ENCODE assay signal across 8 cellular contexts in the genomic region with DNA sequence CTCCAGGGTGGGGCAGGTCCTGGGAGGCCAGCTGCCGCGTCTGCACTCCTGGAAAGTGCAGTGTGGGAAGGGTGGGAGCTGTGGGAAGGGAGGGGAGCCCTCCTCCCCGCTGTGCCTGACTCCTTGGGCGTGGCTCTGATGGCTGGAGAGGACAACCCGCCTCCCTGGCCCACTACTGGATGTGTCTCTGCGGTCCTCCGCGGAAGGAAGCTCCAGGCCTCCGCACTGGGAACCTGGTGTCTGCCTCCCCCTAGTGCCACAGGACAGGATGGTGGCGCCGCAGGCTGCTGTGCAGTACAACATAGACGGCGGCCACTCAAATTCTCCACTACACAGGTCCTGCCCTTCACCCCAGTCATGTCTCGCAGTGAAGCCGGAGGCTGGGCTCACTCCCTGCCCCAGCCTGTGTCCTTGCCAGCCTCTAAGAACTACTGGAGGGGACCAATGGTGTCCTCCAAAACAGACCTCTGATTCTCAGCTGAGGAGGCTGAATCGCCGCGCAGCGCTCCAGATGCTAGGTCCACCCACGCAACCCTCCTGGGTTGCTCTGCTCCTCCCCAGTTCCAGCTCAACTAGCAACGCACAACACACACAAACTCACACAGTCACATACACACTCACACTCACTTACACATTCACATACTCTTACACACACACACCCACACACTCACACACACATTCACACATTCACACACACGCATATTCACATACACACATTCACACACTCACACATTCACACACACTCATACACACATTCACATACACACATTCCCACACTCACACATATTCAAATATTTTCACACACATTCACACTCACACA. TPM values are rescaled to one million over a fixed set of nuclear protein-coding genes. Genes with fewer than 3 reads are reported as not detected.
DNase-seq lines count a peak whose midpoint lies in the region; ATAC-seq, FAIRE-seq and TF ChIP-seq lines count a peak whose summit lies in the region.

No MANE protein-coding gene starts in this region.

- H4K20me1 ChIP-seq in HepG2 (ENCODE audit: insufficient read depth, low read length): no peaks in the 10 kb centered on the region

- peaks cover 5% of the 10 kb centered on the region for H3K4me1 ChIP-seq in HepG2 (ENCODE audit: insufficient read depth, low read length)

- DNase-seq in activated naive CD4-positive, alpha-beta T cell treated with Interleukin-2 at 50 U/mL for 16 hours: peak; percentile 51
- DNase-seq in activated naive CD4-positive, alpha-beta T cell treated with anti-CD3 and anti-CD28 coated beads, Interleukin-2, amount 50 U/mL, for 16 hours: no peak
- DNase-seq in NCI-H1092 (lab: John Stamatoyannopoulos, UW) (peak; percentile 74), SW480 (ENCODE audit: low spot score) (peak; percentile 92), caudate nucleus (lab: John Stamatoyannopoulos, UW) (peak in 57 of 61 donors; percentile 26 to 90 (median 73)), HepG2 (ENCODE audit: low spot score) (no peak), stromal cell of bone marrow (ENCODE audit: low read depth) (peak; percentile 11)

- no peaks in the 10 kb centered on the region for H3K9me3 ChIP-seq in HepG2 (ENCODE audit: low read length)

- H3K27ac ChIP-seq in caudate nucleus (ENCODE audit: low read depth, low read length) (no peak overlapping the region), HepG2 (ENCODE audit: extremely low read length, insufficient read depth, low read length) (no peak overlapping the region)

- no peak overlapping the region for H2AFZ ChIP-seq in HepG2 (ENCODE audit: low read length)

- no peak overlapping the region for H3K9ac ChIP-seq in HepG2 (ENCODE audit: insufficient read depth, low read depth, low read length)

- H3K27me3 ChIP-seq in HepG2 (ENCODE audit: control insufficient read depth in 1 of 2, insufficient read depth in 2 of 2, low read length in 2 of 2): no peaks in the 10 kb centered on the region; a peak in 2 of 5 replicates

- BruUV-seq in HepG2 (replicated peaks; lab: Mats Ljungman, UMichigan): no TSS peak

- TF ChIP-seq POLR2A in HepG2 (IDR thresholded peaks at IDR 0.05; ENCODE audit: insufficient read depth in 1 of 2, low read depth in 2 of 2, low read length in 2 of 2): no peak

- H3K4me2 ChIP-seq in HepG2 (ENCODE audit: low read depth, low read length): no peak overlapping the region

- peak; percentile 88 for TF ChIP-seq CTCF in HepG2 (CRISPR knock-in tag; IDR thresholded peaks at IDR 0.05)

- intact Hi-C loops in HepG2 (cut with micrococcal nuclease; ENCODE audit: unreplicated experiment): loop anchor here (1.0 kb wide), 1 partner anchor 383 kb away; no protein-coding TSS in a partner anchor

- no peaks in the 10 kb centered on the region for H3K79me2 ChIP-seq in HepG2 (ENCODE audit: insufficient read depth, low read length)

- TF ChIP-seq EP300 in HepG2 (IDR thresholded peaks at IDR 0.05; ENCODE audit: low read depth in 2 of 2, low read length in 2 of 2): no peak
- TF ChIP-seq EP300 in HepG2 (CRISPR knock-in tag; IDR thresholded peaks at IDR 0.05; ENCODE audit: borderline replicate concordance): no peak

- H3K4me3 ChIP-seq in HepG2 (replicated peaks in 1 of 3; ENCODE audit: insufficient read depth in 1 of 3, low read depth in 2 of 3, low read length in 3 of 3): no peak overlapping the region

- in situ Hi-C loops in HepG2 (cut with HindIII; ENCODE audit: extremely low pct_ligation_motif_present, low pct_unique_long_range_greater_than_20kb): loop anchor here (5.0 kb wide), 1 partner anchor 367 kb away; no protein-coding TSS in a partner anchor

- 72% methylated on average over 7 of the region's 22 CpGs for WGBS in HepG2 (ENCODE audit: low lambda C conversion rate)

- peak; percentile 99 for ATAC-seq in HepG2
- no peak for ATAC-seq in GM18909 (IDR thresholded peaks at IDR 0.05; ENCODE audit: poor library complexity, unreplicated experiment)

- FAIRE-seq in HepG2 (lab: Jason Lieb, UNC): no peak

- peak; percentile 56 for TF ChIP-seq RAD21 in HepG2 (CRISPR knock-in tag; IDR thresholded peaks at IDR 0.05)

- CTCF ChIA-PET in HepG2 (lab: Yijun Ruan, JAX; ENCODE audit: low intra/inter-chr PET ratio, low total read pairs): interaction anchor here (2.1 to 3.8 kb wide), 3 partner anchors 8 to 366 kb away, joined by 6 to 42 read pairs (median 21); no protein-coding TSS in a partner anchor

- no peaks in the 10 kb centered on the region for H3K36me3 ChIP-seq in HepG2 (replicated peaks in 1 of 2; ENCODE audit: control insufficient read depth in 1 of 2, insufficient read depth in 2 of 2, low read length in 2 of 2)

- POLR2A ChIA-PET in HepG2 (lab: Yijun Ruan, JAX): no interaction called here

TF ChIP-seq in HepG2, 621 proteins besides CTCF, POLR2A, EP300 and RAD21 (continues in another document):
- TF ChIP-seq ATF7 (IDR thresholded peaks at IDR 0.05) (no peak), ATF7 (CRISPR knock-in tag; IDR thresholded peaks at IDR 0.05) (no peak), XRCC5 (optimal IDR thresholded peaks at IDR 0.05; ENCODE audit: low read length) (peak; percentile 35)
- TF ChIP-seq, protein P1, sequence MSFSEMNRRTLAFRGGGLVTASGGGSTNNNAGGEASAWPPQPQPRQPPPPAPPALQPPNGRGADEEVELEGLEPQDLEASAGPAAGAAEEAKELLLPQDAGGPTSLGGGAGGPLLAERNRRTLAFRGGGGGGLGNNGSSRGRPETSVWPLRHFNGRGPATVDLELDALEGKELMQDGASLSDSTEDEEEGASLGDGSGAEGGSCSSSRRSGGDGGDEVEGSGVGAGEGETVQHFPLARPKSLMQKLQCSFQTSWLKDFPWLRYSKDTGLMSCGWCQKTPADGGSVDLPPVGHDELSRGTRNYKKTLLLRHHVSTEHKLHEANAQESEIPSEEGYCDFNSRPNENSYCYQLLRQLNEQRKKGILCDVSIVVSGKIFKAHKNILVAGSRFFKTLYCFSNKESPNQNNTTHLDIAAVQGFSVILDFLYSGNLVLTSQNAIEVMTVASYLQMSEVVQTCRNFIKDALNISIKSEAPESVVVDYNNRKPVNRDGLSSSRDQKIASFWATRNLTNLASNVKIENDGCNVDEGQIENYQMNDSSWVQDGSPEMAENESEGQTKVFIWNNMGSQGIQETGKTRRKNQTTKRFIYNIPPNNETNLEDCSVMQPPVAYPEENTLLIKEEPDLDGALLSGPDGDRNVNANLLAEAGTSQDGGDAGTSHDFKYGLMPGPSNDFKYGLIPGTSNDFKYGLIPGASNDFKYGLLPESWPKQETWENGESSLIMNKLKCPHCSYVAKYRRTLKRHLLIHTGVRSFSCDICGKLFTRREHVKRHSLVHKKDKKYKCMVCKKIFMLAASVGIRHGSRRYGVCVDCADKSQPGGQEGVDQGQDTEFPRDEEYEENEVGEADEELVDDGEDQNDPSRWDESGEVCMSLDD (CRISPR knock-in tag; IDR thresholded peaks at IDR 0.05; ENCODE audit: borderline replicate concordance): no peak

RNA-seq across cellular contexts. Expression of a gene that starts 12.4 kb away (rescaled TPM):
- total RNA-seq in HepG2 (2016; rRNA removed; fragmentation: Illumina TruSeq; extraction: Trizol): 0.14 and 0.29 TPM in 2 replicates
- 0.61 and 0.88 TPM in 2 replicates for total RNA-seq in HepG2 (2016; cell fraction: cytosol; rRNA removed; fragmentation: Illumina TruSeq; extraction: Trizol; ENCODE audit: low read depth)
- 0.24 and 0.35 TPM in 2 replicates for total RNA-seq in HepG2 (2016; cell fraction: insoluble cytoplasmic fraction; rRNA removed; fragmentation: Illumina TruSeq; extraction: Trizol)
- total RNA-seq in HepG2 (2016; cell fraction: membrane; rRNA removed; fragmentation: Illumina TruSeq; extraction: Trizol): 0.17 and 0.28 TPM in 2 replicates
- total RNA-seq in HepG2 (2016; cell fraction: nucleus; rRNA removed; fragmentation: Illumina TruSeq; extraction: Trizol): 0.47 and 0.50 TPM in 2 replicates
- polyA plus RNA-seq in HepG2 (2011; rRNA removed): 0.40 and 0.72 TPM in 2 replicates
- 0.15 and 0.35 TPM in 2 replicates for polyA plus RNA-seq in HepG2 (2011; cell fraction: cytosol; rRNA removed)
- polyA plus RNA-seq in HepG2 (2011; cell fraction: nucleus; rRNA removed): 2.6 and 4.1 TPM in 2 replicates
- 0.48 and 0.69 TPM in 2 replicates for polyA plus RNA-seq in HepG2 (2012)
- polyA plus RNA-seq in HepG2 (2016; cell fraction: cytosol; fragmentation: Illumina TruSeq; extraction: Trizol; ENCODE audit: low read depth): 0.06 and 0.07 TPM in 2 replicates
- polyA plus RNA-seq in HepG2 (2016; cell fraction: insoluble cytoplasmic fraction; fragmentation: Illumina TruSeq; extraction: Trizol; ENCODE audit: low read depth): 0.14 and 0.19 TPM in 2 replicates
- polyA plus RNA-seq in HepG2 (2016; cell fraction: membrane; fragmentation: Illumina TruSeq; extraction: Trizol; ENCODE audit: low read depth): 0.09 and 0.14 TPM in 2 replicates
- polyA plus RNA-seq in HepG2 (2016; cell fraction: nucleus; fragmentation: Illumina TruSeq; extraction: Trizol; ENCODE audit: insufficient read depth, low read depth): 0.24 and 0.74 TPM in 2 replicates
- 1.8 TPM in 1 of 2 replicates, not detected in the other for polyA minus RNA-seq in HepG2 (2011; rRNA and poly(A)+ RNA removed; ENCODE audit: low replicate concordance)
- 0.18 and 0.20 TPM in 2 replicates for polyA minus RNA-seq in HepG2 (2011; cell fraction: cytosol; rRNA and poly(A)+ RNA removed)
- 2.7 and 6.2 TPM in 2 replicates for polyA minus RNA-seq in HepG2 (2011; cell fraction: nucleus; rRNA and poly(A)+ RNA removed)

RNA-seq across cellular contexts. Expression of a gene that starts 15.1 kb away (rescaled TPM):
- total RNA-seq in HepG2 (2016; rRNA removed; fragmentation: Illumina TruSeq; extraction: Trizol): 106 and 107 TPM in 2 replicates
- 71.2 and 93.3 TPM in 2 replicates for total RNA-seq in HepG2 (2016; cell fraction: cytosol; rRNA removed; fragmentation: Illumina TruSeq; extraction: Trizol; ENCODE audit: low read depth)
- 102 and 114 TPM in 2 replicates for total RNA-seq in HepG2 (2016; cell fraction: insoluble cytoplasmic fraction; rRNA removed; fragmentation: Illumina TruSeq; extraction: Trizol)
- total RNA-seq in HepG2 (2016; cell fraction: membrane; rRNA removed; fragmentation: Illumina TruSeq; extraction: Trizol): 99.5 and 112 TPM in 2 replicates
- 50.7 and 58.0 TPM in 2 replicates for total RNA-seq in HepG2 (2016; cell fraction: nucleus; rRNA removed; fragmentation: Illumina TruSeq; extraction: Trizol)
- polyA plus RNA-seq in HepG2 (2011; rRNA removed): 38.8 and 45.9 TPM in 2 replicates
- 34.6 and 67.1 TPM in 2 replicates for polyA plus RNA-seq in HepG2 (2011; cell fraction: cytosol; rRNA removed)
- polyA plus RNA-seq in HepG2 (2011; cell fraction: nucleus; rRNA removed): 36.7 and 39.0 TPM in 2 replicates
- 12.8 and 15.4 TPM in 2 replicates for polyA plus RNA-seq in HepG2 (2012)
- 80.3 and 98.8 TPM in 2 replicates for polyA plus RNA-seq in HepG2 (2016; cell fraction: cytosol; fragmentation: Illumina TruSeq; extraction: Trizol; ENCODE audit: low read depth)
- polyA plus RNA-seq in HepG2 (2016; cell fraction: insoluble cytoplasmic fraction; fragmentation: Illumina TruSeq; extraction: Trizol; ENCODE audit: low read depth): 93.9 and 102 TPM in 2 replicates
- 83.4 and 95.9 TPM in 2 replicates for polyA plus RNA-seq in HepG2 (2016; cell fraction: membrane; fragmentation: Illumina TruSeq; extraction: Trizol; ENCODE audit: low read depth)
- polyA plus RNA-seq in HepG2 (2016; cell fraction: nucleus; fragmentation: Illumina TruSeq; extraction: Trizol; ENCODE audit: insufficient read depth, low read depth): 79.8 and 83.8 TPM in 2 replicates
- 0.12 and 31.7 TPM in 2 replicates for polyA minus RNA-seq in HepG2 (2011; rRNA and poly(A)+ RNA removed; ENCODE audit: low replicate concordance)
- 4.7 and 14.1 TPM in 2 replicates for polyA minus RNA-seq in HepG2 (2011; cell fraction: cytosol; rRNA and poly(A)+ RNA removed)
- 35.9 and 38.2 TPM in 2 replicates for polyA minus RNA-seq in HepG2 (2011; cell fraction: nucleus; rRNA and poly(A)+ RNA removed)

Comparison
In these comparisons a context has a peak if more than half of its experiments do, and no peak if none do; other contexts are left out.
1. DNase-seq: peak in activated naive CD4-positive, alpha-beta T cell treated with Interleukin-2 at 50 U/mL for 16 hours (single experiment), NCI-H1092 (single experiment), SW480 (single experiment), caudate nucleus (57 of 61) and stromal cell of bone marrow (single experiment); none in activated naive CD4-positive, alpha-beta T cell treated with anti-CD3 and anti-CD28 coated beads, Interleukin-2, amount 50 U/mL, for 16 hours (single experiment) and HepG2 (single experiment).